Comparison of ENCODE assay signal across 11 cellular contexts in the genomic region with DNA sequence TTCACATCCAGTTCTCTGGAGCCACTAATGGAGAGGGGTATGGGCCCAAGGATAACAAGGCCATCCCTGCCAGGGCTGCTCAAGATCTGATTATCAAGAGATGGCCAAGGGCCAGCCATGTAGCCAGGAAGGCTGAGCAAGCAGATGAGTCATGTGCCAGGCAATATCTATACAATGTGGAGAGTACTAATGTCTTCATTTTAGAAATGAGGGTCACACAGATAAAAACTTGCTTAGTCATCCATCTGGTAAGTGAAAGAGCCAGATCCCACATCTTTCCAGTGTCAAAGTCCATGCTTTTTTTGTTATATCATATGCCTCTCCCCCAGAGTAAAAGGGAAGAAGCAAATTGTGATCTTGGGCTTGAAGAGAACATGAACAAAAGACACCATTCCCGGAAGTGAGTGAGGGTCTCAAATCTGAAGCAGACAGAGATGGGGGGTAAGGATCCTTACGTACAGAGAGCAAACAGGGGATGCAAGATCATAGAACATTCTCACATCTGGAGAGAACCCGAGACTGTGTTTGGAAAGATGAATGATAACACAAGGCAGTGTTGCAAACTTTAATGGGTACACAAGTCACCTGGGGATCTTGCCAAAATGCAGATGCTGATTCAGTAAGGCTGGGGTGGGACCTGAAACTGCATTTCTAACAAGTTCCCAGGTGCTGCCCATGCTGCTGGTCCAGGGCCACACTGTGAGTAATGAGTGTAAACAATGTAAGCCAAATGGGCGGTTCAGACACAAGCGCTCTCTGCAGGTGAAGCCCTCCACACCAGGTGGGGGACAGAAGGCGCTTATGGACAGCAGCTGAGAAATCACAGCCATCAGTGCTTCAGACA. TPM values are rescaled to one million over a fixed set of nuclear protein-coding genes. Genes with fewer than 3 reads are reported as not detected.
A peak's percentile ranks its signal among the peaks of the same experiment; 100 is the strongest.
DNase-seq lines count a peak whose midpoint lies in the region; ATAC-seq and TF ChIP-seq lines count a peak whose summit lies in the region.
"Had no signal": no experiment of that assay in that cellular context is flagged by ENCODE, and none has a peak within 500 bp of the region (broad histone marks: within the 10 kb centered on the region; RNA-seq: fewer than 3 reads in every experiment).

No MANE protein-coding gene starts in this region.

- WGBS in liver, result 72% methylated on average over 6 of the region's 6 CpGs

- H3K9me3 ChIP-seq in AG04450 (ENCODE audit: control insufficient read depth, insufficient read depth, low read length) (no peaks in the 10 kb centered on the region), MG63 (no peaks in the 10 kb centered on the region), liver (ENCODE audit: control insufficient read depth in 4 of 4, low read length in 3 of 4) (no peaks in the 10 kb centered on the region)

- POLR2A ChIA-PET in AG04450 (lab: Yijun Ruan, JAX), result no interaction called here

- peaks cover 0 to 10% (median 4%) of the 10 kb centered on the region in 4 donors for H3K4me1 ChIP-seq in liver (ENCODE audit: control insufficient read depth in 4 of 4, insufficient read depth in 4 of 4, low read length in 3 of 4)

- H3K9ac ChIP-seq in liver (ENCODE audit: low read depth in 1 of 2, low read length in 2 of 2), result no peak overlapping the region

- H3K4me3 ChIP-seq in AG04450 (ENCODE audit: low read depth, low read length) (no peak overlapping the region), MG63 (no peak overlapping the region), liver (ENCODE audit: low read depth in 1 of 3, low read length in 3 of 3) (no peak overlapping the region)
- H3K4me3 ChIP-seq: skin epidermis had no signal

- H3K36me3 ChIP-seq in MG63, result no peaks in the 10 kb centered on the region
- no peaks in the 10 kb centered on the region for H3K36me3 ChIP-seq in liver (ENCODE audit: control insufficient read depth in 4 of 4, insufficient read depth in 3 of 4, low read depth in 1 of 4, low read length in 3 of 4)

- peak overlapping the region; percentile 66 for H3K27ac ChIP-seq in AG04450 (ENCODE audit: low read depth, low read length)
- no peak overlapping the region for H3K27ac ChIP-seq in liver (ENCODE audit: low read depth in 1 of 2, low read length in 2 of 2)

- ATAC-seq in HG03521 (IDR thresholded peaks at IDR 0.05; ENCODE audit: unreplicated experiment), result no peak
- no peak for ATAC-seq in GM18502 (IDR thresholded peaks at IDR 0.05; ENCODE audit: poor library complexity, unreplicated experiment)

- peak in 1 of 2 donors; percentile 36 for TF ChIP-seq RAD21 in liver (IDR thresholded peaks at IDR 0.05)

- DNase-seq in AG04450 (ENCODE audit: low read depth, low spot score) (peak; percentile 47), MG63 (peak; percentile 91), amniotic stem cell (lab: John Stamatoyannopoulos, UW) (peak; percentile 69), GF-D8 (lab: John Stamatoyannopoulos, UW) (no peak), NCI-H1048 (lab: John Stamatoyannopoulos, UW) (no peak)
- DNase-seq: H9 had no signal

- H3K27me3 ChIP-seq in AG04450 (ENCODE audit: control insufficient read depth, insufficient read depth, low read length) (no peaks in the 10 kb centered on the region), MG63 (no peaks in the 10 kb centered on the region), liver (ENCODE audit: control insufficient read depth in 4 of 4, insufficient read depth in 4 of 4, low read length in 3 of 4) (no peaks in the 10 kb centered on the region)

- CTCF ChIA-PET in AG04450 (lab: Charles Lee), result no interaction called here

- TF ChIP-seq CTCF in AG04450 (IDR thresholded peaks at IDR 0.05; ENCODE audit: low read depth, low read length) (no peak), liver (IDR thresholded peaks at IDR 0.05; ENCODE audit: low read depth, low read length, missing input control) (no peak)

TF ChIP-seq in liver, 16 proteins besides CTCF, POLR2A, EP300 and RAD21:
- TF ChIP-seq SP1 (IDR thresholded peaks at IDR 0.05) (no peak), RXRA (IDR thresholded peaks at IDR 0.05) (peak in 1 of 2 donors; percentile 51), GABPA (IDR thresholded peaks at IDR 0.05 in 1 of 2, conservative IDR thresholded peaks at IDR 0.05 in 1 of 2) (no peak), YY1 (IDR thresholded peaks at IDR 0.05) (peak; percentile 20), TAF1 (conservative IDR thresholded peaks at IDR 0.05) (no peak), HNF4G (IDR thresholded peaks at IDR 0.05) (no peak), EGR1 (IDR thresholded peaks at IDR 0.05; ENCODE audit: low read depth in 2 of 2) (no peak), FOXA2 (IDR thresholded peaks at IDR 0.05) (peak; percentile 46), HNF4A (conservative IDR thresholded peaks at IDR 0.05) (peak in 1 of 2 donors; percentile 50), NR2F2 (IDR thresholded peaks at IDR 0.05) (no peak), JUND (IDR thresholded peaks at IDR 0.05) (peak in 1 of 2 donors; percentile 43), FOXA1 (IDR thresholded peaks at IDR 0.05) (peak; percentile 42)
- TF ChIP-seq, protein P1, sequence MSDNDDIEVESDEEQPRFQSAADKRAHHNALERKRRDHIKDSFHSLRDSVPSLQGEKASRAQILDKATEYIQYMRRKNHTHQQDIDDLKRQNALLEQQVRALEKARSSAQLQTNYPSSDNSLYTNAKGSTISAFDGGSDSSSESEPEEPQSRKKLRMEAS (IDR thresholded peaks at IDR 0.05), result peak; percentile 44
- TF ChIP-seq, protein P2, sequence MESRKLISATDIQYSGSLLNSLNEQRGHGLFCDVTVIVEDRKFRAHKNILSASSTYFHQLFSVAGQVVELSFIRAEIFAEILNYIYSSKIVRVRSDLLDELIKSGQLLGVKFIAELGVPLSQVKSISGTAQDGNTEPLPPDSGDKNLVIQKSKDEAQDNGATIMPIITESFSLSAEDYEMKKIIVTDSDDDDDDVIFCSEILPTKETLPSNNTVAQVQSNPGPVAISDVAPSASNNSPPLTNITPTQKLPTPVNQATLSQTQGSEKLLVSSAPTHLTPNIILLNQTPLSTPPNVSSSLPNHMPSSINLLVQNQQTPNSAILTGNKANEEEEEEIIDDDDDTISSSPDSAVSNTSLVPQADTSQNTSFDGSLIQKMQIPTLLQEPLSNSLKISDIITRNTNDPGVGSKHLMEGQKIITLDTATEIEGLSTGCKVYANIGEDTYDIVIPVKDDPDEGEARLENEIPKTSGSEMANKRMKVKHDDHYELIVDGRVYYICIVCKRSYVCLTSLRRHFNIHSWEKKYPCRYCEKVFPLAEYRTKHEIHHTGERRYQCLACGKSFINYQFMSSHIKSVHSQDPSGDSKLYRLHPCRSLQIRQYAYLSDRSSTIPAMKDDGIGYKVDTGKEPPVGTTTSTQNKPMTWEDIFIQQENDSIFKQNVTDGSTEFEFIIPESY (IDR thresholded peaks at IDR 0.05), result no peak
- TF ChIP-seq, protein P3, sequence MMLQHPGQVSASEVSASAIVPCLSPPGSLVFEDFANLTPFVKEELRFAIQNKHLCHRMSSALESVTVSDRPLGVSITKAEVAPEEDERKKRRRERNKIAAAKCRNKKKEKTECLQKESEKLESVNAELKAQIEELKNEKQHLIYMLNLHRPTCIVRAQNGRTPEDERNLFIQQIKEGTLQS (IDR thresholded peaks at IDR 0.05), result no peak
- TF ChIP-seq, protein P4, sequence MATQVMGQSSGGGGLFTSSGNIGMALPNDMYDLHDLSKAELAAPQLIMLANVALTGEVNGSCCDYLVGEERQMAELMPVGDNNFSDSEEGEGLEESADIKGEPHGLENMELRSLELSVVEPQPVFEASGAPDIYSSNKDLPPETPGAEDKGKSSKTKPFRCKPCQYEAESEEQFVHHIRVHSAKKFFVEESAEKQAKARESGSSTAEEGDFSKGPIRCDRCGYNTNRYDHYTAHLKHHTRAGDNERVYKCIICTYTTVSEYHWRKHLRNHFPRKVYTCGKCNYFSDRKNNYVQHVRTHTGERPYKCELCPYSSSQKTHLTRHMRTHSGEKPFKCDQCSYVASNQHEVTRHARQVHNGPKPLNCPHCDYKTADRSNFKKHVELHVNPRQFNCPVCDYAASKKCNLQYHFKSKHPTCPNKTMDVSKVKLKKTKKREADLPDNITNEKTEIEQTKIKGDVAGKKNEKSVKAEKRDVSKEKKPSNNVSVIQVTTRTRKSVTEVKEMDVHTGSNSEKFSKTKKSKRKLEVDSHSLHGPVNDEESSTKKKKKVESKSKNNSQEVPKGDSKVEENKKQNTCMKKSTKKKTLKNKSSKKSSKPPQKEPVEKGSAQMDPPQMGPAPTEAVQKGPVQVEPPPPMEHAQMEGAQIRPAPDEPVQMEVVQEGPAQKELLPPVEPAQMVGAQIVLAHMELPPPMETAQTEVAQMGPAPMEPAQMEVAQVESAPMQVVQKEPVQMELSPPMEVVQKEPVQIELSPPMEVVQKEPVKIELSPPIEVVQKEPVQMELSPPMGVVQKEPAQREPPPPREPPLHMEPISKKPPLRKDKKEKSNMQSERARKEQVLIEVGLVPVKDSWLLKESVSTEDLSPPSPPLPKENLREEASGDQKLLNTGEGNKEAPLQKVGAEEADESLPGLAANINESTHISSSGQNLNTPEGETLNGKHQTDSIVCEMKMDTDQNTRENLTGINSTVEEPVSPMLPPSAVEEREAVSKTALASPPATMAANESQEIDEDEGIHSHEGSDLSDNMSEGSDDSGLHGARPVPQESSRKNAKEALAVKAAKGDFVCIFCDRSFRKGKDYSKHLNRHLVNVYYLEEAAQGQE (IDR thresholded peaks at IDR 0.05), result peak; percentile 6

RNA-seq across cellular contexts. Expression of a gene that starts 20.0 kb away (rescaled TPM):
- polyA plus RNA-seq in AG04450 (2011; rRNA removed), result not detected in 2 replicates
- not detected in 2 replicates for polyA minus RNA-seq in AG04450 (2011; rRNA and poly(A)+ RNA removed)
- total RNA-seq in MG63 (2014; rRNA removed; shearing (Covaris generic); ENCODE audit: low replicate concordance), result not detected in 2 replicates
- total RNA-seq in liver, result not detected
- polyA plus RNA-seq in liver, result not detected
- total RNA-seq: activated CD8-positive, alpha-beta memory T cell treated with anti-CD3 and anti-CD28 coated beads for 36 hours; H9 had no signal

Comparison
In these comparisons a context has a peak if more than half of its experiments do, and no peak if none do; other contexts are left out.
1. DNase-seq: peak in AG04450 (single experiment), MG63 (single experiment) and amniotic stem cell (single experiment); none in GF-D8 (single experiment) and NCI-H1048 (single experiment).